8 cellular contexts compared by ENCODE assay signal in genomic region chr11:101915811-101916291, GRCh38. TPM values are rescaled to one million over a fixed set of nuclear protein-coding genes. Genes with fewer than 3 reads are reported as not detected.
A peak's percentile ranks its signal among the peaks of the same experiment; 100 is the strongest.
DNase-seq lines count a peak whose midpoint lies in the region; ATAC-seq and TF ChIP-seq lines count a peak whose summit lies in the region.

No MANE protein-coding gene starts in this region.

- H3K9ac ChIP-seq in endodermal cell (ENCODE audit: extremely low read depth, low read length, poor library complexity, severe bottlenecking): peak overlapping the region; percentile 58

- H3K9me3 Mint-ChIP-seq in endodermal cell: no peaks in the 10 kb centered on the region
- H3K9me3 Mint-ChIP-seq in natural killer cell: no peaks in the 10 kb centered on the region

- H3K4me3 Mint-ChIP-seq in endodermal cell (peak overlapping the region; percentile 84), natural killer cell (peak overlapping the region; percentile 95)

- no peaks in the 10 kb centered on the region for H3K27me3 Mint-ChIP-seq in endodermal cell (ENCODE audit: insufficient read depth)
- H3K27me3 Mint-ChIP-seq in natural killer cell (ENCODE audit: low read depth in 2 of 2): no peaks in the 10 kb centered on the region

- DNase-seq in Ammon's horn (ENCODE audit: low spot score) (peak; percentile 43), SJCRH30 (peak in 1 of 2 experiments; percentile 6), endodermal cell (no peak), natural killer cell (no peak), iPS-NIHi7 (ENCODE audit: extremely low spot score) (no peak)
- no peak for DNase-seq in stimulated activated CD4-positive, alpha-beta T cell treated with anti-CD3 and anti-CD28 coated beads, Interleukin-2, amount 100 ng/mL, for 24 hours

- H3K27me3 ChIP-seq in SJCRH30 (no peaks in the 10 kb centered on the region), endodermal cell (ENCODE audit: control insufficient read depth, insufficient read depth, low read length, poor library complexity, severe bottlenecking) (no peaks in the 10 kb centered on the region)

- H3K4me3 ChIP-seq in SJCRH30 (peak overlapping the region; percentile 66), endodermal cell (ENCODE audit: low read length) (peak overlapping the region; percentile 86)

- no peaks in the 10 kb centered on the region for H3K9me3 ChIP-seq in SJCRH30 (replicated peaks)
- H3K9me3 ChIP-seq in endodermal cell (ENCODE audit: control insufficient read depth, low read length): no peaks in the 10 kb centered on the region

- no peaks in the 10 kb centered on the region for H3K4me1 ChIP-seq in SJCRH30
- no peaks in the 10 kb centered on the region for H3K4me1 ChIP-seq in endodermal cell (ENCODE audit: control insufficient read depth, insufficient read depth, low read length)

- ATAC-seq in GM18517 (IDR thresholded peaks at IDR 0.05; ENCODE audit: unreplicated experiment): peak; percentile 50
- ATAC-seq in HG03159 (IDR thresholded peaks at IDR 0.05; ENCODE audit: unreplicated experiment): peak; percentile 64
- no peak for ATAC-seq in natural killer cell

- TF ChIP-seq CTCF in endodermal cell (conservative IDR thresholded peaks at IDR 0.05): no peak
- no peak for TF ChIP-seq CTCF in natural killer cell (IDR thresholded peaks at IDR 0.05)

- H3K27ac ChIP-seq in SJCRH30: 0 out of 2 replicates have a peak overlapping the region, but pooled peaks have one; percentile 31
- no peak overlapping the region for H3K27ac ChIP-seq in endodermal cell (ENCODE audit: low read depth, low read length)

- WGBS in endodermal cell (ENCODE audit: insufficient coverage in 1 of 2, insufficient read length in 1 of 2), 2 experiments: 64 to 78% methylated on average over 3 to 4 of the region's 4 CpGs

- H3K36me3 ChIP-seq in SJCRH30: no peaks in the 10 kb centered on the region
- H3K36me3 ChIP-seq in endodermal cell (ENCODE audit: control insufficient read depth, insufficient read depth, low read length): no peaks in the 10 kb centered on the region

- H3K4me1 Mint-ChIP-seq in endodermal cell: peaks cover 18% of the 10 kb centered on the region
- H3K4me1 Mint-ChIP-seq in natural killer cell: peaks cover 44 to 47% of the 10 kb centered on the region in 2 donors

- peak overlapping the region; percentile 83 for H3K27ac Mint-ChIP-seq in endodermal cell
- H3K27ac Mint-ChIP-seq in natural killer cell: peak overlapping the region; percentile 95 to 97

- H3K36me3 Mint-ChIP-seq in endodermal cell (ENCODE audit: low read depth) (no peaks in the 10 kb centered on the region), natural killer cell (no peaks in the 10 kb centered on the region)

- intact Hi-C loops in natural killer cell (cut with micrococcal nuclease): no loop called here

RNA-seq across cellular contexts. Expression of gene ANGPTL5, which starts 0.5 kb away (rescaled TPM):
- not detected in 2 replicates for total RNA-seq in SJCRH30 (2014; rRNA removed; shearing (Covaris generic))
- not detected for total RNA-seq in endodermal cell
- not detected for polyA plus RNA-seq in endodermal cell (2013, experiment 1 of 2)
- not detected for polyA plus RNA-seq in endodermal cell (2013, experiment 2 of 2)
- total RNA-seq in natural killer cell: not detected

RNA-seq across cellular contexts. Expression of gene CEP126, which starts 1.0 kb away (rescaled TPM):
- total RNA-seq in SJCRH30 (2014; rRNA removed; shearing (Covaris generic)): 0.32 and 0.41 TPM in 2 replicates
- total RNA-seq in endodermal cell (1 to 10 TPM; 1.9 to 3.2 TPM), natural killer cell (10 to 100 TPM in 2 of 3 donors, 1 to 10 TPM in 1; 8.5 to 15.7 (median 10.4) TPM)
- 4.1 TPM for polyA plus RNA-seq in endodermal cell (2013, experiment 1 of 2)
- polyA plus RNA-seq in endodermal cell (2013, experiment 2 of 2): 4.8 TPM

Comparison
In these comparisons a context has a peak if more than half of its experiments do, and no peak if none do; other contexts are left out.
1. ATAC-seq: peak in GM18517 (single experiment) and HG03159 (single experiment); none in natural killer cell (0 of 3).